ENCODE assay signal across 37 cellular contexts in genomic region chr20:14732996-14733395, GRCh38.
"Had no signal": no experiment of that assay in that cellular context is flagged by ENCODE, and none has a peak within 500 bp of the region (broad histone marks: within the 10 kb centered on the region; RNA-seq: fewer than 3 reads in every experiment).

No MANE protein-coding gene starts in this region.

- ATAC-seq: activated CD8-positive, alpha-beta T cell treated with anti-CD3 and anti-CD28 coated beads for 36 hours; activated naive CD8-positive, alpha-beta T cell treated with anti-CD3 and anti-CD28 coated beads, Interleukin-2, amount 50 U/mL, for 24 hours; activated T-cell treated with anti-CD3 and anti-CD28 coated beads, Interleukin-2, amount 50 U/mL, for 4 hours had no signal

- FAIRE-seq: bronchial epithelial cell, TTC549 had no signal

- H3K9me3 Mint-ChIP-seq: activated naive CD4-positive, alpha-beta T cell treated with anti-CD3 and anti-CD28 coated beads, Interleukin-2, amount 50 U/mL, for 24 hours; activated naive CD8-positive, alpha-beta T cell treated with anti-CD3 and anti-CD28 coated beads, Interleukin-2, amount 10 ng/mL, durations not matched to agents 7 days and 5 days; central memory CD8-positive, alpha-beta T cell had no signal

- H3K9me3 ChIP-seq: ascending aorta had no signal

- DNase-seq: activated B cell treated with CpG ODN at 0.5 μM for 24 hours; activated CD4-positive, alpha-beta memory T cell treated with anti-CD3 and anti-CD28 coated beads for 36 hours; activated CD4-positive, alpha-beta T cell treated with anti-CD3 and anti-CD28 coated beads for 4 hours; activated CD4-positive, alpha-beta T cell treated with anti-CD3 and anti-CD28 coated beads, Interleukin-2, amount 10 ng/mL, durations not matched to agents 24 days and 14 days; activated CD4-positive, alpha-beta T cell treated with anti-CD3 and anti-CD28 coated beads, Interleukin-2, amount 50 U/mL, for 1 hour; activated CD4-positive, alpha-beta T cell treated with anti-CD3 and anti-CD28 coated beads, Interleukin-2, amount 50 U/mL, for 4 hours; activated CD4-positive, CD25-positive, alpha-beta regulatory T cell treated with anti-CD3 and anti-CD28 coated beads, Interleukin-2, amount 50 U/mL, for 72 hours; activated CD8-positive, alpha-beta memory T cell treated with anti-CD3 and anti-CD28 coated beads, Interleukin-2, amount 50 U/mL, for 4 hours; activated CD8-positive, alpha-beta T cell treated with anti-CD3 and anti-CD28 coated beads for 36 hours; activated effector memory CD4-positive, alpha-beta T cell treated with Interleukin-2 at 50 U/mL for 16 hours; activated gamma-delta T cell; activated naive CD4-positive, alpha-beta T cell treated with anti-CD3 and anti-CD28 coated beads, Interleukin-2, amount 10 ng/mL, durations not matched to agents 7 days and 5 days; activated naive CD4-positive, alpha-beta T cell treated with Interleukin-2 at 50 U/mL for 16 hours; activated naive CD8-positive, alpha-beta T cell treated with anti-CD3 and anti-CD28 coated beads, Interleukin-2, amount 10 ng/mL, durations not matched to agents 7 days and 5 days; activated naive CD8-positive, alpha-beta T cell treated with anti-CD3 and anti-CD28 coated beads, Interleukin-2, amount 50 U/mL, for 24 hours; activated T-cell treated with anti-CD3 and anti-CD28 coated beads for 4 hours; activated T-cell treated with anti-CD3 and anti-CD28 coated beads, Interleukin-2, amount 50 U/mL, for 1 hour; activated T-cell treated with anti-CD3 and anti-CD28 coated beads, Interleukin-2, amount 50 U/mL, for 4 hours; amygdala; anterior cingulate cortex; caudate nucleus; cerebellar nuclear complex; T-helper 1 cell; T-helper 2 cell; T-helper 9 cell had no signal

- H3K4me3 ChIP-seq: ascending aorta, cardiac muscle cell had no signal

- H3K27ac Mint-ChIP-seq: activated B cell treated with CpG ODN at 0.5 μM for 24 hours; activated CD4-positive, alpha-beta memory T cell treated with anti-CD3 and anti-CD28 coated beads for 36 hours; activated CD4-positive, alpha-beta T cell treated with anti-CD3 and anti-CD28 coated beads, Interleukin-2, amount 10 ng/mL, durations not matched to agents 24 days and 14 days; activated CD8-positive, alpha-beta T cell treated with anti-CD3 and anti-CD28 coated beads for 36 hours; activated naive CD4-positive, alpha-beta T cell treated with anti-CD3 and anti-CD28 coated beads, Interleukin-2, amount 10 ng/mL, durations not matched to agents 7 days and 5 days; activated naive CD4-positive, alpha-beta T cell treated with anti-CD3 and anti-CD28 coated beads, Interleukin-2, amount 50 U/mL, for 24 hours; activated naive CD8-positive, alpha-beta T cell; activated naive CD8-positive, alpha-beta T cell treated with anti-CD3 and anti-CD28 coated beads, Interleukin-2, amount 10 ng/mL, durations not matched to agents 7 days and 5 days; activated naive CD8-positive, alpha-beta T cell treated with anti-CD3 and anti-CD28 coated beads, Interleukin-2, amount 50 U/mL, for 24 hours; activated T-helper 2 cell treated with anti-CD3 and anti-CD28 coated beads, Interferon-gamma antibody, Interleukin-2, Interleukin-4, amounts not matched to agents 10 μg/mL and 5 μg/mL and 100 μg/mL, durations not matched to agents 14 hours and 24 hours and 36 hours; T-helper 1 cell treated with Interleukin-12 subunit alpha and Interleukin-12 subunit beta and Interleukin-4 antibody, amounts not matched to agents 30 μg/mL and 1 μg/mL, for 36 hours; T-helper 2 cell treated with Interferon-gamma antibody and Interleukin-4, amounts not matched to agents 5 μg/mL and 100 μg/mL, for 36 hours had no signal

- H3K27ac ChIP-seq: ascending aorta, cardiac muscle cell, VCaP had no signal

- H3K4me1 ChIP-seq: ascending aorta had no signal

- H3K27me3 Mint-ChIP-seq: activated CD4-positive, alpha-beta memory T cell treated with anti-CD3 and anti-CD28 coated beads for 36 hours; activated CD4-positive, alpha-beta T cell treated with anti-CD3 and anti-CD28 coated beads, Interleukin-2, amount 10 ng/mL, durations not matched to agents 24 days and 14 days; activated CD8-positive, alpha-beta T cell treated with anti-CD3 and anti-CD28 coated beads for 36 hours; activated naive CD4-positive, alpha-beta T cell treated with anti-CD3 and anti-CD28 coated beads, Interleukin-2, amount 10 ng/mL, durations not matched to agents 7 days and 5 days; activated naive CD4-positive, alpha-beta T cell treated with anti-CD3 and anti-CD28 coated beads, Interleukin-2, amount 50 U/mL, for 24 hours; activated naive CD8-positive, alpha-beta T cell; activated naive CD8-positive, alpha-beta T cell treated with anti-CD3 and anti-CD28 coated beads, Interleukin-2, amount 10 ng/mL, durations not matched to agents 7 days and 5 days; activated naive CD8-positive, alpha-beta T cell treated with anti-CD3 and anti-CD28 coated beads, Interleukin-2, amount 50 U/mL, for 24 hours; brain; central memory CD8-positive, alpha-beta T cell had no signal

- H3K36me3 ChIP-seq: ascending aorta, cardiac muscle cell had no signal

- H3K4me3 Mint-ChIP-seq: activated B cell treated with CpG ODN at 0.5 μM for 24 hours; activated CD4-positive, alpha-beta memory T cell treated with anti-CD3 and anti-CD28 coated beads for 36 hours; activated CD4-positive, alpha-beta T cell treated with anti-CD3 and anti-CD28 coated beads, Interleukin-2, amount 10 ng/mL, durations not matched to agents 24 days and 14 days; activated CD8-positive, alpha-beta T cell treated with anti-CD3 and anti-CD28 coated beads for 36 hours; activated naive CD4-positive, alpha-beta T cell treated with anti-CD3 and anti-CD28 coated beads, Interleukin-2, amount 10 ng/mL, durations not matched to agents 7 days and 5 days; activated naive CD4-positive, alpha-beta T cell treated with anti-CD3 and anti-CD28 coated beads, Interleukin-2, amount 50 U/mL, for 24 hours; activated naive CD8-positive, alpha-beta T cell; activated naive CD8-positive, alpha-beta T cell treated with anti-CD3 and anti-CD28 coated beads, Interleukin-2, amount 10 ng/mL, durations not matched to agents 7 days and 5 days; activated naive CD8-positive, alpha-beta T cell treated with anti-CD3 and anti-CD28 coated beads, Interleukin-2, amount 50 U/mL, for 24 hours; activated T-cell treated with anti-CD3 and anti-CD28 coated beads, Interleukin-2, amount 50 U/mL, for 4 hours; brain; central memory CD8-positive, alpha-beta T cell; T-helper 1 cell treated with Interleukin-12 subunit alpha and Interleukin-12 subunit beta and Interleukin-4 antibody, amounts not matched to agents 30 μg/mL and 1 μg/mL, for 36 hours; T-helper 2 cell treated with Interferon-gamma antibody and Interleukin-4, amounts not matched to agents 5 μg/mL and 100 μg/mL, for 36 hours had no signal

- H3K36me3 Mint-ChIP-seq: activated CD4-positive, alpha-beta memory T cell treated with anti-CD3 and anti-CD28 coated beads for 36 hours; activated naive CD4-positive, alpha-beta T cell treated with anti-CD3 and anti-CD28 coated beads, Interleukin-2, amount 10 ng/mL, durations not matched to agents 7 days and 5 days; activated naive CD4-positive, alpha-beta T cell treated with anti-CD3 and anti-CD28 coated beads, Interleukin-2, amount 50 U/mL, for 24 hours; activated naive CD8-positive, alpha-beta T cell; activated naive CD8-positive, alpha-beta T cell treated with anti-CD3 and anti-CD28 coated beads, Interleukin-2, amount 10 ng/mL, durations not matched to agents 7 days and 5 days; brain had no signal

- H3K4me1 Mint-ChIP-seq: activated B cell treated with CpG ODN at 0.5 μM for 24 hours; activated CD4-positive, alpha-beta T cell treated with anti-CD3 and anti-CD28 coated beads, Interleukin-2, amount 10 ng/mL, durations not matched to agents 24 days and 14 days; activated naive CD4-positive, alpha-beta T cell treated with anti-CD3 and anti-CD28 coated beads, Interleukin-2, amount 10 ng/mL, durations not matched to agents 7 days and 5 days; activated naive CD4-positive, alpha-beta T cell treated with anti-CD3 and anti-CD28 coated beads, Interleukin-2, amount 50 U/mL, for 24 hours; activated naive CD8-positive, alpha-beta T cell treated with anti-CD3 and anti-CD28 coated beads, Interleukin-2, amount 10 ng/mL, durations not matched to agents 7 days and 5 days; activated naive CD8-positive, alpha-beta T cell treated with anti-CD3 and anti-CD28 coated beads, Interleukin-2, amount 50 U/mL, for 24 hours; brain; central memory CD8-positive, alpha-beta T cell had no signal

- H3K27me3 ChIP-seq: ascending aorta, cardiac muscle cell had no signal
